11 cellular contexts compared by ENCODE assay signal in genomic region chr9:115204827-115205506, GRCh38.
DNase-seq lines count a peak whose midpoint lies in the region; ATAC-seq and TF ChIP-seq lines count a peak whose summit lies in the region.
"Had no signal": no experiment of that assay in that cellular context is flagged by ENCODE, and none has a peak within 500 bp of the region (broad histone marks: within the 10 kb centered on the region; RNA-seq: fewer than 3 reads in every experiment).

No MANE protein-coding gene starts in this region.

- no peaks in the 10 kb centered on the region for H3K79me2 ChIP-seq in MM.1S (ENCODE audit: low read length)

- no peak overlapping the region for H3K4me3 ChIP-seq in MM.1S (ENCODE audit: low read length)
- H3K4me3 ChIP-seq: suprapubic skin had no signal

- no peaks in the 10 kb centered on the region for H3K36me3 ChIP-seq in MM.1S (replicated peaks; ENCODE audit: insufficient read depth, low read length)
- H3K36me3 ChIP-seq: suprapubic skin had no signal

- no peaks in the 10 kb centered on the region for H3K27me3 ChIP-seq in MM.1S (replicated peaks; ENCODE audit: insufficient read depth, low read length)
- H3K27me3 ChIP-seq: suprapubic skin had no signal

- no peaks in the 10 kb centered on the region for H4K20me1 ChIP-seq in MM.1S (ENCODE audit: insufficient read depth, low read length)

- H3K4me1 ChIP-seq in MM.1S (ENCODE audit: low read length): peaks cover 37% of the 10 kb centered on the region

- no peaks in the 10 kb centered on the region for H3K9me3 ChIP-seq in MM.1S (replicated peaks; ENCODE audit: insufficient read depth, low read length)
- H3K9me3 ChIP-seq: suprapubic skin had no signal

- H2AFZ ChIP-seq in MM.1S (ENCODE audit: low read length): no peak overlapping the region

- no peak for TF ChIP-seq CTCF in MM.1S (IDR thresholded peaks at IDR 0.05; ENCODE audit: low read length)
- TF ChIP-seq CTCF in osteocyte (IDR thresholded peaks at IDR 0.05): no peak

- H3K9ac ChIP-seq in MM.1S (ENCODE audit: low read length): no peak overlapping the region

- no peaks in the 10 kb centered on the region for H3K9me3 Mint-ChIP-seq in osteocyte (ENCODE audit: unreplicated experiment)

- H3K4me2 ChIP-seq in MM.1S (ENCODE audit: low read depth, low read length): no peak overlapping the region

- H3K27ac ChIP-seq in MM.1S (ENCODE audit: low read length): no peak overlapping the region
- H3K27ac ChIP-seq: suprapubic skin had no signal

- H3K36me3 Mint-ChIP-seq in osteocyte (ENCODE audit: unreplicated experiment): no peaks in the 10 kb centered on the region

- peaks cover 9% of the 10 kb centered on the region; the same call in 1 of the 2 replicates for H3F3A ChIP-seq in MM.1S (ENCODE audit: insufficient read depth, low read length)

- H3K27me3 Mint-ChIP-seq in osteocyte (ENCODE audit: unreplicated experiment): peaks cover 2% of the 10 kb centered on the region

- ATAC-seq in GM21526 (IDR thresholded peaks at IDR 0.05; ENCODE audit: low FRiP score, unreplicated experiment) (peak; percentile 35), HG03571 (IDR thresholded peaks at IDR 0.05; ENCODE audit: unreplicated experiment) (peak; percentile 46)

- no peaks in the 10 kb centered on the region for H3K9me2 ChIP-seq in MM.1S (replicated peaks; ENCODE audit: insufficient read depth, low read length)

- H3K4me1 Mint-ChIP-seq in osteocyte (ENCODE audit: unreplicated experiment): peaks cover 42% of the 10 kb centered on the region

- H3K4me3 Mint-ChIP-seq in osteocyte (ENCODE audit: unreplicated experiment): no peak overlapping the region

- DNase-seq in GM03348 (ENCODE audit: low spot score) (peak; percentile 42), fibroblast of gingiva (ENCODE audit: low read depth) (peak; percentile 32), mesenteric fat pad (ENCODE audit: low spot score) (no peak), MM.1S (no peak), globus pallidus (ENCODE audit: low spot score) (no peak), osteocyte (ENCODE audit: extremely low spot score, unreplicated experiment) (no peak)
- DNase-seq: activated CD8-positive, alpha-beta memory T cell treated with anti-CD3 and anti-CD28 coated beads for 24 hours; midbrain had no signal

- no peak overlapping the region for H3K27ac Mint-ChIP-seq in osteocyte (ENCODE audit: unreplicated experiment)

Comparison
In these comparisons a context has a peak if more than half of its experiments do, and no peak if none do; other contexts are left out.
1. DNase-seq: peak in GM03348 (single experiment) and fibroblast of gingiva (single experiment); none in mesenteric fat pad (single experiment), MM.1S (single experiment), globus pallidus (single experiment) and osteocyte (single experiment).